ENCODE assay signal across 2 cellular contexts in genomic region chr18:76759056-76759455, GRCh38.
TF ChIP-seq lines count a peak whose summit lies in the region.

No MANE protein-coding gene starts in this region.

TF ChIP-seq in GM23338, 12 proteins besides CTCF, POLR2A, EP300 and RAD21:
- TF ChIP-seq STAT1 (IDR thresholded peaks at IDR 0.05; ENCODE audit: unreplicated experiment) (no peak), POLR2AphosphoS5 (IDR thresholded peaks at IDR 0.05; ENCODE audit: low read depth) (no peak), REST (IDR thresholded peaks at IDR 0.05; ENCODE audit: unreplicated experiment) (no peak)
TF ChIP-seq in GM23338: peak in this region for 0.

TF ChIP-seq in H1, 55 proteins besides CTCF, POLR2A, EP300 and RAD21:
- TF ChIP-seq CTBP2 (IDR thresholded peaks at IDR 0.05; ENCODE audit: borderline replicate concordance, insufficient read depth, insufficient read length, low read length): no peak
TF ChIP-seq in H1: peak in this region for 0.
